1 cellular context compared by ENCODE assay signal in genomic region chr5:121315786-121316185, GRCh38.
TF ChIP-seq lines count a peak whose summit lies in the region.

No MANE protein-coding gene starts in this region.

TF ChIP-seq in HepG2, 621 proteins besides CTCF, POLR2A, EP300 and RAD21 (continued from another document):
- no peak for TF ChIP-seq MTERF4 (CRISPR knock-in tag; IDR thresholded peaks at IDR 0.05)
- no peak for TF ChIP-seq ZNF557 (CRISPR knock-in tag; IDR thresholded peaks at IDR 0.05)
- TF ChIP-seq, protein P1, sequence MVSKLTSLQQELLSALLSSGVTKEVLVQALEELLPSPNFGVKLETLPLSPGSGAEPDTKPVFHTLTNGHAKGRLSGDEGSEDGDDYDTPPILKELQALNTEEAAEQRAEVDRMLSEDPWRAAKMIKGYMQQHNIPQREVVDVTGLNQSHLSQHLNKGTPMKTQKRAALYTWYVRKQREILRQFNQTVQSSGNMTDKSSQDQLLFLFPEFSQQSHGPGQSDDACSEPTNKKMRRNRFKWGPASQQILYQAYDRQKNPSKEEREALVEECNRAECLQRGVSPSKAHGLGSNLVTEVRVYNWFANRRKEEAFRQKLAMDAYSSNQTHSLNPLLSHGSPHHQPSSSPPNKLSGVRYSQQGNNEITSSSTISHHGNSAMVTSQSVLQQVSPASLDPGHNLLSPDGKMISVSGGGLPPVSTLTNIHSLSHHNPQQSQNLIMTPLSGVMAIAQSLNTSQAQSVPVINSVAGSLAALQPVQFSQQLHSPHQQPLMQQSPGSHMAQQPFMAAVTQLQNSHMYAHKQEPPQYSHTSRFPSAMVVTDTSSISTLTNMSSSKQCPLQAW (CRISPR knock-in tag; IDR thresholded peaks at IDR 0.05), result no peak
- TF ChIP-seq SMARCC2 (IDR thresholded peaks at IDR 0.05), result no peak
- TF ChIP-seq, protein P2, sequence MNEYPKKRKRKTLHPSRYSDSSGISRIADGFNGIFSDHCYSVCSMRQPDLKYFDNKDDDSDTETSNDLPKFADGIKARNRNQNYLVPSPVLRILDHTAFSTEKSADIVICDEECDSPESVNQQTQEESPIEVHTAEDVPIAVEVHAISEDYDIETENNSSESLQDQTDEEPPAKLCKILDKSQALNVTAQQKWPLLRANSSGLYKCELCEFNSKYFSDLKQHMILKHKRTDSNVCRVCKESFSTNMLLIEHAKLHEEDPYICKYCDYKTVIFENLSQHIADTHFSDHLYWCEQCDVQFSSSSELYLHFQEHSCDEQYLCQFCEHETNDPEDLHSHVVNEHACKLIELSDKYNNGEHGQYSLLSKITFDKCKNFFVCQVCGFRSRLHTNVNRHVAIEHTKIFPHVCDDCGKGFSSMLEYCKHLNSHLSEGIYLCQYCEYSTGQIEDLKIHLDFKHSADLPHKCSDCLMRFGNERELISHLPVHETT (CRISPR knock-in tag; conservative IDR thresholded peaks at IDR 0.05), result no peak
- TF ChIP-seq ZBTB26 (CRISPR knock-in tag; IDR thresholded peaks at IDR 0.05; ENCODE audit: borderline replicate concordance), result no peak
